ENCODE assay signal across 15 cellular contexts in genomic region chr2:220966636-220967035, GRCh38.
DNase-seq lines count a peak whose midpoint lies in the region; ATAC-seq and TF ChIP-seq lines count a peak whose summit lies in the region.
"Had no signal": no experiment of that assay in that cellular context is flagged by ENCODE, and none has a peak within 500 bp of the region (broad histone marks: within the 10 kb centered on the region; RNA-seq: fewer than 3 reads in every experiment).

No MANE protein-coding gene starts in this region.

- no CpG with 5 or more reads among the region's 3 CpGs for WGBS in IMR-90 (ENCODE audit: extremely low coverage in 2 of 2, insufficient read length in 1 of 2), 2 experiments

- H3K9me1 ChIP-seq in IMR-90 (ENCODE audit: insufficient read depth, low read length), result peaks cover 5% of the 10 kb centered on the region; the same call in 1 of the 2 replicates

- POLR2A ChIA-PET in IMR-90 (lab: Charles Lee; ENCODE audit: unreplicated experiment), result no interaction called here
- POLR2A ChIA-PET in activated CD8-positive, alpha-beta T cell treated with anti-CD3 and anti-CD28 coated beads, Interleukin-2, amount 10 ng/mL, durations not matched to agents 7 days and 5 days (lab: Charles Lee), result no interaction called here

- ATAC-seq in IMR-90 (ENCODE audit: low read depth), result peak; percentile 94
- no peak for ATAC-seq in activated T-cell treated with anti-CD3 and anti-CD28 coated beads, Interleukin-2, amount 50 U/mL, for 72 hours (replicated peaks in 1 of 2)
- ATAC-seq in activated CD8-positive, alpha-beta T cell treated with anti-CD3 and anti-CD28 coated beads, Interleukin-2, amount 10 ng/mL, durations not matched to agents 7 days and 5 days, result no peak
- ATAC-seq: activated naive CD4-positive, alpha-beta T cell treated with anti-CD3 and anti-CD28 coated beads, Interleukin-2, amount 50 U/mL, for 72 hours; HCT116 had no signal

- CTCF ChIA-PET in IMR-90 (lab: Yijun Ruan, JAX), result interaction anchor here (1.3 kb wide), 1 partner anchor 10 kb away, joined by 4 read pairs; no protein-coding TSS in a partner anchor
- CTCF ChIA-PET in activated CD8-positive, alpha-beta T cell treated with anti-CD3 and anti-CD28 coated beads, Interleukin-2, amount 10 ng/mL, durations not matched to agents 7 days and 5 days (lab: Charles Lee), result interaction anchor here (1.0 kb wide), 1 partner anchor 9 kb away, joined by 3 read pairs; no protein-coding TSS in a partner anchor

- no peaks in the 10 kb centered on the region for H3K27me3 Mint-ChIP-seq in activated T-cell treated with anti-CD3 and anti-CD28 coated beads, Interleukin-2, amount 50 U/mL, for 72 hours (ENCODE audit: low read depth)
- no peaks in the 10 kb centered on the region for H3K27me3 Mint-ChIP-seq in activated CD8-positive, alpha-beta T cell treated with anti-CD3 and anti-CD28 coated beads, Interleukin-2, amount 10 ng/mL, durations not matched to agents 7 days and 5 days (ENCODE audit: low read depth)

- H3K4me1 ChIP-seq in IMR-90 (ENCODE audit: control insufficient read depth, insufficient read depth, low read length), result peaks cover 3% of the 10 kb centered on the region; the same call in 1 of the 2 replicates

- H4K20me1 ChIP-seq in IMR-90 (ENCODE audit: insufficient read depth, low read length), result no peaks in the 10 kb centered on the region

- dilution Hi-C loops in IMR-90 (cut with HindIII; ENCODE audit: low sequenced_read_pairs, unreplicated experiment), result no loop called here

- H3K4me3 ChIP-seq in AG10803 (ENCODE audit: low read length) (no peak overlapping the region), IMR-90 (ENCODE audit: insufficient read depth, low read depth, low read length) (no peak overlapping the region), brain microvascular endothelial cell (ENCODE audit: low read depth, low read length) (no peak overlapping the region)

- H3K18ac ChIP-seq in IMR-90 (ENCODE audit: low read depth, low read length), result peak overlapping the region; percentile 72

- 0 out of 2 replicates have a peak overlapping the region, but pooled peaks have one; percentile 1 for H3K23ac ChIP-seq in IMR-90 (ENCODE audit: low read depth, low read length)

- H3K14ac ChIP-seq in IMR-90 (replicated peaks; ENCODE audit: low read depth, low read length), result peak overlapping the region; percentile 20; the same call in 1 of the 2 replicates

- peak overlapping the region; percentile 16 for H4K5ac ChIP-seq in IMR-90 (ENCODE audit: low read depth, low read length)

- no peaks in the 10 kb centered on the region for H3K79me1 ChIP-seq in IMR-90 (ENCODE audit: low read depth in 1 of 2, low read length in 2 of 2)

- peak overlapping the region; percentile 45 for H2BK120ac ChIP-seq in IMR-90 (ENCODE audit: low read depth, low read length)

- H3K27ac Mint-ChIP-seq in activated T-cell treated with anti-CD3 and anti-CD28 coated beads, Interleukin-2, amount 50 U/mL, for 72 hours, result no peak overlapping the region
- H3K27ac Mint-ChIP-seq in activated CD8-positive, alpha-beta T cell treated with anti-CD3 and anti-CD28 coated beads, Interleukin-2, amount 10 ng/mL, durations not matched to agents 7 days and 5 days, result no peak overlapping the region
- H3K27ac Mint-ChIP-seq: activated naive CD4-positive, alpha-beta T cell treated with anti-CD3 and anti-CD28 coated beads, Interleukin-2, amount 50 U/mL, for 72 hours; naive B cell had no signal

- DNase-seq in AG10803 (ENCODE audit: low read depth) (peak; percentile 65), IMR-90 (peak; percentile 91), brain microvascular endothelial cell (peak; percentile 63), islet precursor cell (peak; percentile 64), DMS153 treated with DMSO at 0.1 percent for 48 hours (lab: John Stamatoyannopoulos, UW; ENCODE audit: unreplicated experiment) (no peak), amygdala (lab: John Stamatoyannopoulos, UW) (no peak)
- DNase-seq in activated T-cell treated with anti-CD3 and anti-CD28 coated beads, Interleukin-2, amount 50 U/mL, for 72 hours, result no peak
- no peak for DNase-seq in activated CD8-positive, alpha-beta T cell treated with anti-CD3 and anti-CD28 coated beads, Interleukin-2, amount 10 ng/mL, durations not matched to agents 7 days and 5 days
- DNase-seq: kidney, MV-4-11, naive B cell, NCI-H2171 treated with DMSO at 0.1 percent for 48 hours, trophoblast cell had no signal

- H2BK15ac ChIP-seq in IMR-90 (ENCODE audit: low read depth, low read length), result no peak overlapping the region

- in situ Hi-C loops in IMR-90 (cut with MboI; ENCODE audit: low sequenced_read_pairs) (no loop called here), brain microvascular endothelial cell (cut with HindIII; ENCODE audit: low pct_ligation_motif_present, low sequenced_read_pairs) (no loop called here)

- H3K9me3 ChIP-seq in IMR-90 (ENCODE audit: control insufficient read depth, insufficient read depth, low read length), result no peaks in the 10 kb centered on the region

- 0 out of 2 replicates have a peak overlapping the region, but pooled peaks have one; percentile 1 for H3K4me2 ChIP-seq in IMR-90 (ENCODE audit: low read depth, low read length)

- H2AK9ac ChIP-seq in IMR-90 (replicated peaks; ENCODE audit: low read depth, low read length, poor library complexity), result no peak overlapping the region

- H3K27me3 ChIP-seq in IMR-90 (ENCODE audit: control insufficient read depth, insufficient read depth, low read length), result peaks cover 5% of the 10 kb centered on the region; the same call in 1 of the 2 replicates
- no peaks in the 10 kb centered on the region for H3K27me3 ChIP-seq in brain microvascular endothelial cell (replicated peaks)

- H3K56ac ChIP-seq in IMR-90 (ENCODE audit: extremely low read depth, insufficient read depth, low read length), result no peak overlapping the region

- TF ChIP-seq RAD21 in IMR-90 (IDR thresholded peaks at IDR 0.05; ENCODE audit: low read length), result no peak

- BruUV-seq in IMR-90 (replicated peaks; lab: Mats Ljungman, UMichigan), result no TSS peak

- intact Hi-C loops in IMR-90 (cut with micrococcal nuclease), result no loop called here

- H2AK5ac ChIP-seq in IMR-90 (ENCODE audit: low read depth, low read length), result 0 out of 2 replicates have a peak overlapping the region, but pooled peaks have one; percentile 5

- H4K8ac ChIP-seq in IMR-90 (ENCODE audit: low read depth in 2 of 2, low read length in 2 of 2), result peak overlapping the region in 1 of 2 experiments; percentile 62; a peak in 2 of 4 replicates

- H3K9me3 Mint-ChIP-seq in activated T-cell treated with anti-CD3 and anti-CD28 coated beads, Interleukin-2, amount 50 U/mL, for 72 hours, result no peaks in the 10 kb centered on the region
- H3K9me3 Mint-ChIP-seq in activated CD8-positive, alpha-beta T cell treated with anti-CD3 and anti-CD28 coated beads, Interleukin-2, amount 10 ng/mL, durations not matched to agents 7 days and 5 days (ENCODE audit: insufficient read depth), result no peaks in the 10 kb centered on the region

- peak overlapping the region; percentile 12 for H3K4ac ChIP-seq in IMR-90 (ENCODE audit: low read depth, low read length)

- peak overlapping the region; percentile 58 for H4K91ac ChIP-seq in IMR-90 (ENCODE audit: insufficient read depth, low read depth, low read length)

- H3K36me3 ChIP-seq in IMR-90 (ENCODE audit: control insufficient read depth, insufficient read depth, low read length) (no peaks in the 10 kb centered on the region), brain microvascular endothelial cell (replicated peaks) (no peaks in the 10 kb centered on the region)

- no peak for TF ChIP-seq POLR2A in IMR-90 (IDR thresholded peaks at IDR 0.05; ENCODE audit: low read depth, low read length)

- H3K27ac ChIP-seq in IMR-90 (ENCODE audit: insufficient read depth, low read length) (no peak overlapping the region), brain microvascular endothelial cell (no peak overlapping the region)

- H3K9ac ChIP-seq in IMR-90 (ENCODE audit: low read depth, low read length), result no peak overlapping the region

- TF ChIP-seq CTCF in AG10803 (conservative IDR thresholded peaks at IDR 0.05; ENCODE audit: low read length) (no peak), IMR-90 (conservative IDR thresholded peaks at IDR 0.05; ENCODE audit: low read depth, low read length) (no peak), brain microvascular endothelial cell (IDR thresholded peaks at IDR 0.05; ENCODE audit: low read depth, low read length, missing control alignments) (no peak)

- no peaks in the 10 kb centered on the region for H3K4me1 Mint-ChIP-seq in activated T-cell treated with anti-CD3 and anti-CD28 coated beads, Interleukin-2, amount 50 U/mL, for 72 hours (ENCODE audit: low read depth)
- no peaks in the 10 kb centered on the region for H3K4me1 Mint-ChIP-seq in activated CD8-positive, alpha-beta T cell treated with anti-CD3 and anti-CD28 coated beads, Interleukin-2, amount 10 ng/mL, durations not matched to agents 7 days and 5 days (ENCODE audit: low read depth)
- H3K4me1 Mint-ChIP-seq: naive B cell had no signal

- peak overlapping the region; percentile 88; the same call in 1 of the 2 replicates for H2BK20ac ChIP-seq in IMR-90 (ENCODE audit: low read depth, low read length)

- H3K36me3 Mint-ChIP-seq in activated T-cell treated with anti-CD3 and anti-CD28 coated beads, Interleukin-2, amount 50 U/mL, for 72 hours (ENCODE audit: insufficient read depth in 2 of 2), result no peaks in the 10 kb centered on the region
- H3K36me3 Mint-ChIP-seq in activated CD8-positive, alpha-beta T cell treated with anti-CD3 and anti-CD28 coated beads, Interleukin-2, amount 10 ng/mL, durations not matched to agents 7 days and 5 days (ENCODE audit: low read depth), result no peaks in the 10 kb centered on the region
- H3K36me3 Mint-ChIP-seq: activated naive CD4-positive, alpha-beta T cell treated with anti-CD3 and anti-CD28 coated beads, Interleukin-2, amount 50 U/mL, for 72 hours; naive B cell had no signal

- H3K4me3 Mint-ChIP-seq in activated T-cell treated with anti-CD3 and anti-CD28 coated beads, Interleukin-2, amount 50 U/mL, for 72 hours, result no peak overlapping the region
- H3K4me3 Mint-ChIP-seq in activated CD8-positive, alpha-beta T cell treated with anti-CD3 and anti-CD28 coated beads, Interleukin-2, amount 10 ng/mL, durations not matched to agents 7 days and 5 days, result no peak overlapping the region
- H3K4me3 Mint-ChIP-seq: naive B cell had no signal

- no peak overlapping the region for H2AFZ ChIP-seq in IMR-90 (replicated peaks; ENCODE audit: low read length, poor library complexity)

- no peak overlapping the region for H2BK5ac ChIP-seq in IMR-90 (ENCODE audit: low read depth, low read length, poor library complexity, severe bottlenecking)

TF ChIP-seq in IMR-90, 13 proteins besides CTCF, POLR2A, EP300 and RAD21 (continues in another document):
- TF ChIP-seq, protein P1, sequence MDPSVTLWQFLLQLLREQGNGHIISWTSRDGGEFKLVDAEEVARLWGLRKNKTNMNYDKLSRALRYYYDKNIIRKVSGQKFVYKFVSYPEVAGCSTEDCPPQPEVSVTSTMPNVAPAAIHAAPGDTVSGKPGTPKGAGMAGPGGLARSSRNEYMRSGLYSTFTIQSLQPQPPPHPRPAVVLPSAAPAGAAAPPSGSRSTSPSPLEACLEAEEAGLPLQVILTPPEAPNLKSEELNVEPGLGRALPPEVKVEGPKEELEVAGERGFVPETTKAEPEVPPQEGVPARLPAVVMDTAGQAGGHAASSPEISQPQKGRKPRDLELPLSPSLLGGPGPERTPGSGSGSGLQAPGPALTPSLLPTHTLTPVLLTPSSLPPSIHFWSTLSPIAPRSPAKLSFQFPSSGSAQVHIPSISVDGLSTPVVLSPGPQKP (IDR thresholded peaks at IDR 0.05; ENCODE audit: borderline replicate concordance, low read depth, low read length), result no peak

Comparison
In these comparisons a context has a peak if more than half of its experiments do, and no peak if none do; other contexts are left out.
1. DNase-seq: peak in AG10803 (single experiment), IMR-90 (single experiment), brain microvascular endothelial cell (single experiment) and islet precursor cell (single experiment); none in activated T-cell treated with anti-CD3 and anti-CD28 coated beads, Interleukin-2, amount 50 U/mL, for 72 hours (0 of 2), DMS153 treated with DMSO at 0.1 percent for 48 hours (single experiment), activated CD8-positive, alpha-beta T cell treated with anti-CD3 and anti-CD28 coated beads, Interleukin-2, amount 10 ng/mL, durations not matched to agents 7 days and 5 days (single experiment) and amygdala (0 of 56).